In the genomic region with DNA sequence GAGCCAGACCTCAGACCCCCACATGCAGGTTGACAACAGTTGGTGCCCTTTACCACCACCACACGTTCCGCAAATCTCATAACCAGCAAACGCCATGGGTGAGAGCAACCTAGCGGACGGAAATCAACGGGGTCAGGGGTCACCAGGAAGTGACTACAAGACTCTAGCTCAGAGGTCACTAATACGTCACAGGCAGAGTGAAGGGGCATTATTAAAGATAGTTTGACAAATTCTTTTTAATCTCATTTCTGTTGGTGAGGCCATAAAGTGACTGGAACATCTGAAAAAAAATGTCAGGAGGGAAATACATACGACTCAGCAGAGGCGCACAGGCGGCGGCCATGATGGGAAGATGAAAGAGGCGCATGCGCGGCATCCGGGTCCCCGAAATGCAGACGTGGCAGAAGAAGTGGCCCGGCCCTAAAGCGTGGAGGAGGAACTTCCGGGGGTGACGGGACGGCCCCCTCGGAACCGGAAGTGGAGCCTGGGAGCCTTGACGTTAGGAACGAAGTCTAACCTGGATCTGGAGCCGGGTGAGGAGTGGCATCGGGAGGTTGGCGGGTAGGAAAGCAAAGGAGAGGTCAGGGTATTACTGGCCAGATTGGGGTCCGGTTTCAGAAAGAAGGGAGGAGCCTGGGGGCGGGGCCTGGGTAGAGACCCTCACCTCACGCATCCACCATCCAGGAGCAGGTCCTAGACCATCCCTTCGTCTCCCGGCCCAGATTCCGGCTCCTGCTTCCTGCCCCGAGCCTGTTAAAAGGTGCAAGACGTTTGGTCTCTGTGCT, we compare ENCODE assay signal across 1 cellular context.
TF ChIP-seq lines count a peak whose summit lies in the region.

Gene SEC24C, plus strand, starts transcription at position 468 of the 785 bp plus-strand sequence. CDS start 2,461 bp downstream, outside the sequence.

TF ChIP-seq in GM12878, 131 proteins besides CTCF, POLR2A, EP300 and RAD21 (continued from another document and continues in another):
- TF ChIP-seq, protein P1, sequence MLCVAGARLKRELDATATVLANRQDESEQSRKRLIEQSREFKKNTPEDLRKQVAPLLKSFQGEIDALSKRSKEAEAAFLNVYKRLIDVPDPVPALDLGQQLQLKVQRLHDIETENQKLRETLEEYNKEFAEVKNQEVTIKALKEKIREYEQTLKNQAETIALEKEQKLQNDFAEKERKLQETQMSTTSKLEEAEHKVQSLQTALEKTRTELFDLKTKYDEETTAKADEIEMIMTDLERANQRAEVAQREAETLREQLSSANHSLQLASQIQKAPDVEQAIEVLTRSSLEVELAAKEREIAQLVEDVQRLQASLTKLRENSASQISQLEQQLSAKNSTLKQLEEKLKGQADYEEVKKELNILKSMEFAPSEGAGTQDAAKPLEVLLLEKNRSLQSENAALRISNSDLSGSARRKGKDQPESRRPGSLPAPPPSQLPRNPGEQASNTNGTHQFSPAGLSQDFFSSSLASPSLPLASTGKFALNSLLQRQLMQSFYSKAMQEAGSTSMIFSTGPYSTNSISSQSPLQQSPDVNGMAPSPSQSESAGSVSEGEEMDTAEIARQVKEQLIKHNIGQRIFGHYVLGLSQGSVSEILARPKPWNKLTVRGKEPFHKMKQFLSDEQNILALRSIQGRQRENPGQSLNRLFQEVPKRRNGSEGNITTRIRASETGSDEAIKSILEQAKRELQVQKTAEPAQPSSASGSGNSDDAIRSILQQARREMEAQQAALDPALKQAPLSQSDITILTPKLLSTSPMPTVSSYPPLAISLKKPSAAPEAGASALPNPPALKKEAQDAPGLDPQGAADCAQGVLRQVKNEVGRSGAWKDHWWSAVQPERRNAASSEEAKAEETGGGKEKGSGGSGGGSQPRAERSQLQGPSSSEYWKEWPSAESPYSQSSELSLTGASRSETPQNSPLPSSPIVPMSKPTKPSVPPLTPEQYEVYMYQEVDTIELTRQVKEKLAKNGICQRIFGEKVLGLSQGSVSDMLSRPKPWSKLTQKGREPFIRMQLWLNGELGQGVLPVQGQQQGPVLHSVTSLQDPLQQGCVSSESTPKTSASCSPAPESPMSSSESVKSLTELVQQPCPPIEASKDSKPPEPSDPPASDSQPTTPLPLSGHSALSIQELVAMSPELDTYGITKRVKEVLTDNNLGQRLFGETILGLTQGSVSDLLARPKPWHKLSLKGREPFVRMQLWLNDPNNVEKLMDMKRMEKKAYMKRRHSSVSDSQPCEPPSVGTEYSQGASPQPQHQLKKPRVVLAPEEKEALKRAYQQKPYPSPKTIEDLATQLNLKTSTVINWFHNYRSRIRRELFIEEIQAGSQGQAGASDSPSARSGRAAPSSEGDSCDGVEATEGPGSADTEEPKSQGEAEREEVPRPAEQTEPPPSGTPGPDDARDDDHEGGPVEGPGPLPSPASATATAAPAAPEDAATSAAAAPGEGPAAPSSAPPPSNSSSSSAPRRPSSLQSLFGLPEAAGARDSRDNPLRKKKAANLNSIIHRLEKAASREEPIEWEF (IDR thresholded peaks at IDR 0.05; ENCODE audit: insufficient replicate concordance, low read depth, low read length): no peak
- no peak for TF ChIP-seq ZNF207 (IDR thresholded peaks at IDR 0.05; ENCODE audit: borderline replicate concordance)
- TF ChIP-seq EZH2 (IDR thresholded peaks at IDR 0.05; ENCODE audit: borderline replicate concordance, control insufficient read depth, low read depth, low read length): no peak
- TF ChIP-seq RCOR1 (conservative IDR thresholded peaks at IDR 0.05; ENCODE audit: low read depth, low read length): no peak
- TF ChIP-seq, protein P2, sequence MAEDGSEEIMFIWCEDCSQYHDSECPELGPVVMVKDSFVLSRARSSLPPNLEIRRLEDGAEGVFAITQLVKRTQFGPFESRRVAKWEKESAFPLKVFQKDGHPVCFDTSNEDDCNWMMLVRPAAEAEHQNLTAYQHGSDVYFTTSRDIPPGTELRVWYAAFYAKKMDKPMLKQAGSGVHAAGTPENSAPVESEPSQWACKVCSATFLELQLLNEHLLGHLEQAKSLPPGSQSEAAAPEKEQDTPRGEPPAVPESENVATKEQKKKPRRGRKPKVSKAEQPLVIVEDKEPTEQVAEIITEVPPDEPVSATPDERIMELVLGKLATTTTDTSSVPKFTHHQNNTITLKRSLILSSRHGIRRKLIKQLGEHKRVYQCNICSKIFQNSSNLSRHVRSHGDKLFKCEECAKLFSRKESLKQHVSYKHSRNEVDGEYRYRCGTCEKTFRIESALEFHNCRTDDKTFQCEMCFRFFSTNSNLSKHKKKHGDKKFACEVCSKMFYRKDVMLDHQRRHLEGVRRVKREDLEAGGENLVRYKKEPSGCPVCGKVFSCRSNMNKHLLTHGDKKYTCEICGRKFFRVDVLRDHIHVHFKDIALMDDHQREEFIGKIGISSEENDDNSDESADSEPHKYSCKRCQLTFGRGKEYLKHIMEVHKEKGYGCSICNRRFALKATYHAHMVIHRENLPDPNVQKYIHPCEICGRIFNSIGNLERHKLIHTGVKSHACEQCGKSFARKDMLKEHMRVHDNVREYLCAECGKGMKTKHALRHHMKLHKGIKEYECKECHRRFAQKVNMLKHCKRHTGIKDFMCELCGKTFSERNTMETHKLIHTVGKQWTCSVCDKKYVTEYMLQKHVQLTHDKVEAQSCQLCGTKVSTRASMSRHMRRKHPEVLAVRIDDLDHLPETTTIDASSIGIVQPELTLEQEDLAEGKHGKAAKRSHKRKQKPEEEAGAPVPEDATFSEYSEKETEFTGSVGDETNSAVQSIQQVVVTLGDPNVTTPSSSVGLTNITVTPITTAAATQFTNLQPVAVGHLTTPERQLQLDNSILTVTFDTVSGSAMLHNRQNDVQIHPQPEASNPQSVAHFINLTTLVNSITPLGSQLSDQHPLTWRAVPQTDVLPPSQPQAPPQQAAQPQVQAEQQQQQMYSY (CRISPR knock-in tag; IDR thresholded peaks at IDR 0.05): no peak
- TF ChIP-seq ZNF622 (IDR thresholded peaks at IDR 0.05): no peak
- TF ChIP-seq POU2F2 (IDR thresholded peaks at IDR 0.05; ENCODE audit: borderline replicate concordance, low read depth, low read length): peak; percentile 22; the same call in 1 of the 3 replicates
- TF ChIP-seq GABPA (IDR thresholded peaks at IDR 0.05; ENCODE audit: low read depth): peak; percentile 91
- no peak for TF ChIP-seq WRNIP1 (IDR thresholded peaks at IDR 0.05; ENCODE audit: borderline replicate concordance, low read depth, low read length)
- 0 out of 2 replicates have a peak, but pooled peaks have one; percentile 25 for TF ChIP-seq PAX5 (IDR thresholded peaks at IDR 0.05; ENCODE audit: borderline replicate concordance, low read depth, low read length)
- TF ChIP-seq REST (IDR thresholded peaks at IDR 0.05; ENCODE audit: low read depth, low read length): peak; percentile 30; the same call in 1 of the 2 replicates
- TF ChIP-seq, protein P3, sequence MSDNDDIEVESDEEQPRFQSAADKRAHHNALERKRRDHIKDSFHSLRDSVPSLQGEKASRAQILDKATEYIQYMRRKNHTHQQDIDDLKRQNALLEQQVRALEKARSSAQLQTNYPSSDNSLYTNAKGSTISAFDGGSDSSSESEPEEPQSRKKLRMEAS (IDR thresholded peaks at IDR 0.05; ENCODE audit: low read depth, low read length): no peak
- peak in 1 of 2 experiments; percentile 56; a peak in 1 of 4 replicates for TF ChIP-seq SRF (IDR thresholded peaks at IDR 0.05; ENCODE audit: low read depth in 2 of 2, low read length in 2 of 2)
- peak; percentile 98 for TF ChIP-seq PML (IDR thresholded peaks at IDR 0.05; ENCODE audit: low read length)
- TF ChIP-seq KDM1A (IDR thresholded peaks at IDR 0.05; ENCODE audit: borderline replicate concordance): no peak
- peak; percentile 96 for TF ChIP-seq CREM (IDR thresholded peaks at IDR 0.05; ENCODE audit: low read depth)
- TF ChIP-seq NRF1 (conservative IDR thresholded peaks at IDR 0.05; ENCODE audit: low read depth, low read length): peak; percentile 67
- TF ChIP-seq KAT2A (conservative IDR thresholded peaks at IDR 0.05; ENCODE audit: control insufficient read depth, low read depth, low read length): no peak
- no peak for TF ChIP-seq SMC3 (IDR thresholded peaks at IDR 0.05; ENCODE audit: borderline replicate concordance, low read length)
- TF ChIP-seq TBL1XR1 (IDR thresholded peaks at IDR 0.05; ENCODE audit: low read depth, low read length): no peak
- TF ChIP-seq, protein P4, sequence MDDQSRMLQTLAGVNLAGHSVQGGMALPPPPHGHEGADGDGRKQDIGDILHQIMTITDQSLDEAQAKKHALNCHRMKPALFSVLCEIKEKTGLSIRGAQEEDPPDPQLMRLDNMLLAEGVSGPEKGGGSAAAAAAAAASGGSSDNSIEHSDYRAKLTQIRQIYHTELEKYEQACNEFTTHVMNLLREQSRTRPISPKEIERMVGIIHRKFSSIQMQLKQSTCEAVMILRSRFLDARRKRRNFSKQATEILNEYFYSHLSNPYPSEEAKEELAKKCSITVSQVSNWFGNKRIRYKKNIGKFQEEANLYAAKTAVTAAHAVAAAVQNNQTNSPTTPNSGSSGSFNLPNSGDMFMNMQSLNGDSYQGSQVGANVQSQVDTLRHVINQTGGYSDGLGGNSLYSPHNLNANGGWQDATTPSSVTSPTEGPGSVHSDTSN (IDR thresholded peaks at IDR 0.05; ENCODE audit: insufficient replicate concordance, low read depth, low read length): no peak
- TF ChIP-seq ZZZ3 (IDR thresholded peaks at IDR 0.05; ENCODE audit: control insufficient read depth, insufficient read length, low read depth): no peak
- TF ChIP-seq NBN (IDR thresholded peaks at IDR 0.05): peak; percentile 96
- TF ChIP-seq HDGF (IDR thresholded peaks at IDR 0.05): peak; percentile 65
- TF ChIP-seq ZBED1 (IDR thresholded peaks at IDR 0.05; ENCODE audit: borderline replicate concordance): no peak; the same call in 1 of the 2 replicates
- peak; percentile 38; the same call in 1 of the 2 replicates for TF ChIP-seq RUNX3 (IDR thresholded peaks at IDR 0.05; ENCODE audit: low read length)
- 0 out of 2 replicates have a peak, but pooled peaks have one; percentile 18 for TF ChIP-seq ZBTB11 (CRISPR knock-in tag; IDR thresholded peaks at IDR 0.05)
- peak; percentile 98 for TF ChIP-seq CREB1 (IDR thresholded peaks at IDR 0.05; ENCODE audit: low read depth)
- TF ChIP-seq TCF7 (IDR thresholded peaks at IDR 0.05; ENCODE audit: borderline replicate concordance): peak; percentile 27; the same call in 1 of the 2 replicates
- TF ChIP-seq FOXK2 (IDR thresholded peaks at IDR 0.05): no peak
- TF ChIP-seq, protein P5, sequence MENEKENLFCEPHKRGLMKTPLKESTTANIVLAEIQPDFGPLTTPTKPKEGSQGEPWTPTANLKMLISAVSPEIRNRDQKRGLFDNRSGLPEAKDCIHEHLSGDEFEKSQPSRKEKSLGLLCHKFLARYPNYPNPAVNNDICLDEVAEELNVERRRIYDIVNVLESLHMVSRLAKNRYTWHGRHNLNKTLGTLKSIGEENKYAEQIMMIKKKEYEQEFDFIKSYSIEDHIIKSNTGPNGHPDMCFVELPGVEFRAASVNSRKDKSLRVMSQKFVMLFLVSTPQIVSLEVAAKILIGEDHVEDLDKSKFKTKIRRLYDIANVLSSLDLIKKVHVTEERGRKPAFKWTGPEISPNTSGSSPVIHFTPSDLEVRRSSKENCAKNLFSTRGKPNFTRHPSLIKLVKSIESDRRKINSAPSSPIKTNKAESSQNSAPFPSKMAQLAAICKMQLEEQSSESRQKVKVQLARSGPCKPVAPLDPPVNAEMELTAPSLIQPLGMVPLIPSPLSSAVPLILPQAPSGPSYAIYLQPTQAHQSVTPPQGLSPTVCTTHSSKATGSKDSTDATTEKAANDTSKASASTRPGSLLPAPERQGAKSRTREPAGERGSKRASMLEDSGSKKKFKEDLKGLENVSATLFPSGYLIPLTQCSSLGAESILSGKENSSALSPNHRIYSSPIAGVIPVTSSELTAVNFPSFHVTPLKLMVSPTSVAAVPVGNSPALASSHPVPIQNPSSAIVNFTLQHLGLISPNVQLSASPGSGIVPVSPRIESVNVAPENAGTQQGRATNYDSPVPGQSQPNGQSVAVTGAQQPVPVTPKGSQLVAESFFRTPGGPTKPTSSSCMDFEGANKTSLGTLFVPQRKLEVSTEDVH (IDR thresholded peaks at IDR 0.05; ENCODE audit: low read depth, partially characterized antibody): peak; percentile 81
- TF ChIP-seq SUZ12 (IDR thresholded peaks at IDR 0.05; ENCODE audit: unreplicated experiment): no peak
- TF ChIP-seq DPF2 (IDR thresholded peaks at IDR 0.05): no peak
